ENCODE assay signal across 17 cellular contexts in the genomic region with DNA sequence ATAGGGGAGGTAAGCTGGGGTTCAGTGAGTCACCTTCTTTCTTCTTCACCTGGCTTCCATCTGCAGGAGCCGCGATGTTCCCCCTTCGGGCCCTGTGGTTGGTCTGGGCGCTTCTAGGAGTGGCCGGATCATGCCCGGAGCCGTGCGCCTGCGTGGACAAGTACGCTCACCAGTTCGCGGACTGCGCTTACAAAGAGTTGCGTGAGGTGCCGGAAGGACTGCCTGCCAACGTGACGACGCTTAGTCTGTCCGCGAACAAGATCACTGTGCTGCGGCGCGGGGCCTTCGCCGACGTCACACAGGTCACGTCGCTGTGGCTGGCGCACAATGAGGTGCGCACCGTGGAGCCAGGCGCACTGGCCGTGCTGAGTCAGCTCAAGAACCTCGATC. TPM values are rescaled to one million over a fixed set of nuclear protein-coding genes. Genes with fewer than 3 reads are reported as not detected.
DNase-seq lines count a peak whose midpoint lies in the region; ATAC-seq, FAIRE-seq and TF ChIP-seq lines count a peak whose summit lies in the region.
"Had no signal": no experiment of that assay in that cellular context is flagged by ENCODE, and none has a peak within 500 bp of the region (broad histone marks: within the 10 kb centered on the region; RNA-seq: fewer than 3 reads in every experiment).

No MANE protein-coding gene starts in this region.

- H3K36me3 Mint-ChIP-seq in activated naive CD8-positive, alpha-beta T cell: no peaks in the 10 kb centered on the region
- H3K36me3 Mint-ChIP-seq in type B pancreatic cell: peaks cover 12% of the 10 kb centered on the region

- no peak overlapping the region for H2AFZ ChIP-seq in osteoblast (ENCODE audit: low read length)

- no peak overlapping the region for H3K4me2 ChIP-seq in osteoblast (ENCODE audit: insufficient read depth, low read length)

- FAIRE-seq in RCC 7860 (lab: Jason Lieb, UNC): no peak
- FAIRE-seq: K562 had no signal

- H3K4me3 ChIP-seq in iPS-15b (ENCODE audit: low read depth, low read length): peak overlapping the region; percentile 55
- H3K4me3 ChIP-seq in osteoblast (ENCODE audit: insufficient read depth, low read length): no peak overlapping the region
- H3K4me3 ChIP-seq: K562, sigmoid colon, SJSA1, vagina had no signal

- H3K9ac ChIP-seq in iPS-15b (ENCODE audit: low read depth, low read length): no peak overlapping the region

- H3K4me1 ChIP-seq in iPS-15b (ENCODE audit: control insufficient read depth, insufficient read depth, low read length) (peaks cover 31% of the 10 kb centered on the region), osteoblast (ENCODE audit: insufficient read depth, low read length) (peaks cover 12% of the 10 kb centered on the region)

- no peak overlapping the region for H3K4me3 Mint-ChIP-seq in activated naive CD8-positive, alpha-beta T cell
- H3K4me3 Mint-ChIP-seq in type B pancreatic cell: peak overlapping the region; percentile 47

- H3K27me3 ChIP-seq in iPS-15b (ENCODE audit: control insufficient read depth, insufficient read depth, low read length): peaks cover 93% of the 10 kb centered on the region
- peaks cover 87% of the 10 kb centered on the region for H3K27me3 ChIP-seq in osteoblast (ENCODE audit: insufficient read depth, low read length)

- H3K4me1 Mint-ChIP-seq in activated naive CD8-positive, alpha-beta T cell (ENCODE audit: low read depth): peaks cover 51% of the 10 kb centered on the region
- peaks cover 31% of the 10 kb centered on the region for H3K4me1 Mint-ChIP-seq in type B pancreatic cell (ENCODE audit: unreplicated experiment)

- H3K9me3 ChIP-seq in iPS-15b (ENCODE audit: control insufficient read depth, insufficient read depth, low read length): no peaks in the 10 kb centered on the region
- peaks cover 2% of the 10 kb centered on the region for H3K9me3 ChIP-seq in osteoblast (ENCODE audit: low read depth, low read length)
- H3K9me3 ChIP-seq: sigmoid colon, vagina had no signal

- H3K79me2 ChIP-seq in osteoblast (ENCODE audit: insufficient read depth, low read length): no peaks in the 10 kb centered on the region

- TF ChIP-seq CTCF in type B pancreatic cell (conservative IDR thresholded peaks at IDR 0.05) (no peak), osteoblast (IDR thresholded peaks at IDR 0.05; ENCODE audit: extremely low read depth, low read depth, low read length) (no peak)

- no peak for ATAC-seq in GM21619 (IDR thresholded peaks at IDR 0.05; ENCODE audit: unreplicated experiment)
- ATAC-seq: K562 had no signal

- H3K36me3 ChIP-seq in iPS-15b (ENCODE audit: control insufficient read depth, insufficient read depth, low read length): peaks cover 2% of the 10 kb centered on the region
- no peaks in the 10 kb centered on the region for H3K36me3 ChIP-seq in osteoblast (ENCODE audit: insufficient read depth, low read length)
- H3K36me3 ChIP-seq: sigmoid colon, vagina had no signal

- H3K9me3 Mint-ChIP-seq in activated naive CD8-positive, alpha-beta T cell (ENCODE audit: low read depth): no peaks in the 10 kb centered on the region
- H3K9me3 Mint-ChIP-seq in type B pancreatic cell: no peaks in the 10 kb centered on the region

- peak; percentile 43 to 55 for DNase-seq in activated T-cell treated with anti-CD3 and anti-CD28 coated beads, Interleukin-2, amount 50 U/mL, for 48 hours
- DNase-seq in activated T-cell treated with anti-CD3 and anti-CD28 coated beads, Interleukin-2, amount 50 U/mL, for 1 hour: no peak
- DNase-seq in type B pancreatic cell (ENCODE audit: extremely low spot score, unreplicated experiment) (no peak), osteoblast (ENCODE audit: insufficient read length, low spot score, missing footprints) (no peak), RCC 7860 (ENCODE audit: low spot score) (no peak)
- DNase-seq: anterior cingulate cortex; NCI-H1105; NCI-H2171 treated with DMSO at 0.1 percent for 48 hours; sigmoid colon; stimulated activated naive CD4-positive, alpha-beta T cell had no signal

- H3K27ac ChIP-seq in osteoblast (ENCODE audit: low read depth, low read length): no peak overlapping the region
- H3K27ac ChIP-seq: sigmoid colon, SJSA1, vagina had no signal

- peaks cover 37% of the 10 kb centered on the region for H3K27me3 Mint-ChIP-seq in activated naive CD8-positive, alpha-beta T cell
- peaks cover 93% of the 10 kb centered on the region for H3K27me3 Mint-ChIP-seq in type B pancreatic cell

- H4K20me1 ChIP-seq in osteoblast (ENCODE audit: insufficient read depth, low read length): peaks cover 3% of the 10 kb centered on the region

- H3K27ac Mint-ChIP-seq in activated naive CD8-positive, alpha-beta T cell: peak overlapping the region; percentile 28
- H3K27ac Mint-ChIP-seq in type B pancreatic cell: no peak overlapping the region

RNA-seq across cellular contexts. Expression of a gene that starts 2.3 kb away (rescaled TPM):
- total RNA-seq in type B pancreatic cell (ENCODE audit: low replicate concordance) (0.59 and 16.9 TPM in 2 replicates), osteoblast (under 0.01 TPM in 1 of 2 replicates, not detected in the other)
- total RNA-seq: K562, SJSA1 had no signal

RNA-seq across cellular contexts. Expression of a gene that starts 40.8 kb away (rescaled TPM):
- total RNA-seq in type B pancreatic cell (ENCODE audit: low replicate concordance): 0.24 and 41.6 TPM in 2 replicates
- 77.5 and 106 TPM in 2 replicates for total RNA-seq in osteoblast
- total RNA-seq: K562, lung microvascular endothelial cell, SJSA1 had no signal

RNA-seq across cellular contexts. Expression of a gene that starts 50.3 kb away (rescaled TPM):
- total RNA-seq in type B pancreatic cell (ENCODE audit: low replicate concordance) (not detected in 2 replicates), osteoblast (under 0.01 TPM in 1 of 2 replicates, not detected in the other)
- total RNA-seq: K562, lung microvascular endothelial cell, sigmoid colon, SJSA1 had no signal

Comparison
In these comparisons a context has a peak if more than half of its experiments do, and no peak if none do; other contexts are left out.
1. DNase-seq: peak in activated T-cell treated with anti-CD3 and anti-CD28 coated beads, Interleukin-2, amount 50 U/mL, for 48 hours (2 of 2); none in activated T-cell treated with anti-CD3 and anti-CD28 coated beads, Interleukin-2, amount 50 U/mL, for 1 hour (single experiment), type B pancreatic cell (single experiment), osteoblast (single experiment) and RCC 7860 (single experiment).